34 cellular contexts compared by ENCODE assay signal in the genomic region with DNA sequence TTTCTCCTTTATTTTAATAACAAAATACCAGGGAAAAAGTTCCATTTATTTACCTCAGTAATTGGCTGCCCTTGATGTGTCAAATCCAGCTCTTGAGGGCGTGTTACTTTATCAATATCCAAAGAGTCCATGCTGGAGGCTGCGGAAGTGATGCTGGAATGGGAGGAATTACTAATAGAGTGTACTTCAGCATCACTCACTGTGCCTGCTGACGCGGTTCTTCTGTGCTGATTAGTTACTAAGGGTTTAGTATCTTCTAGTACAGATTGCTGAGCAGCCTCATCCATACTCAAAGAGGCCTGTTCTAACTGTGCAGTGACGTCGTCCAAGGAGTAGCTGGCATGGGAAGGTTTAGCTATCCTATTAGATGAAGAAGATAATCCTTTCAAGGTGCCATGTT.
"Had no signal": no experiment of that assay in that cellular context is flagged by ENCODE, and none has a peak within 500 bp of the region (broad histone marks: within the 10 kb centered on the region; RNA-seq: fewer than 3 reads in every experiment).

No MANE protein-coding gene starts in this region.

- H3K4me2 ChIP-seq: KMS-11 had no signal

- H3K9ac ChIP-seq: KMS-11 had no signal

- FAIRE-seq: bronchial epithelial cell had no signal

- H3K27ac ChIP-seq: KMS-11, SJCRH30, SK-N-MC, WERI-Rb-1 had no signal

- H3K9me3 ChIP-seq: SJCRH30 had no signal

- DNase-seq: activated CD4-positive, alpha-beta memory T cell treated with anti-CD3 and anti-CD28 coated beads, Interleukin-2, amount 10 ng/mL, durations not matched to agents 7 days and 5 days; activated CD4-positive, alpha-beta T cell treated with anti-CD3 and anti-CD28 coated beads for 1 hour; activated CD4-positive, alpha-beta T cell treated with anti-CD3 and anti-CD28 coated beads for 48 hours; activated CD4-positive, CD25-positive, alpha-beta regulatory T cell; activated CD8-positive, alpha-beta memory T cell treated with anti-CD3 and anti-CD28 coated beads for 24 hours; activated CD8-positive, alpha-beta memory T cell treated with anti-CD3 and anti-CD28 coated beads, Interleukin-2, amount 10 ng/mL, durations not matched to agents 7 days and 5 days; activated CD8-positive, alpha-beta memory T cell treated with anti-CD3 and anti-CD28 coated beads, Interleukin-2, amount 50 U/mL, for 48 hours; activated effector memory CD4-positive, alpha-beta T cell treated with Interleukin-2 at 50 U/mL for 16 hours; activated naive CD4-positive, alpha-beta T cell treated with anti-CD3 and anti-CD28 coated beads, Interleukin-2, amount 10 ng/mL, durations not matched to agents 7 days and 5 days; activated naive CD8-positive, alpha-beta T cell treated with anti-CD3 and anti-CD28 coated beads, Interleukin-2, amount 50 U/mL, for 24 hours; activated T-cell treated with anti-CD3 and anti-CD28 coated beads, Interleukin-2, amount 50 U/mL, for 48 hours; anterior cingulate cortex; caudate nucleus; MM.1S; MV-4-11; NCI-H1092 treated with DMSO at 0.1 percent for 48 hours; NCI-H1417; NCI-H146; NCI-H187; NCI-H2081; NCI-H2171 treated with DMSO at 0.1 percent for 48 hours; NCI-H2227 treated with DMSO at 0.1 percent for 48 hours; NCI-H446; NCI-H510A treated with DMSO at 0.1 percent for 48 hours; NCI-H526 treated with DMSO at 0.1 percent for 48 hours; NK-92 treated with Interleukin-12 subunit alpha and Interleukin-12 subunit beta, amount 100 ng/mL, for 24 hours; OCI-M1; SHP77; SJCRH30; T1000; WERI-Rb-1 had no signal

- ATAC-seq: activated CD8-positive, alpha-beta memory T cell treated with anti-CD3 and anti-CD28 coated beads, Interleukin-2, amount 10 ng/mL, durations not matched to agents 7 days and 5 days; activated naive CD8-positive, alpha-beta T cell treated with anti-CD3 and anti-CD28 coated beads, Interleukin-2, amount 50 U/mL, for 24 hours had no signal

- H3K27me3 ChIP-seq: SJCRH30 had no signal

- H3K4me3 ChIP-seq: SJCRH30, SK-N-MC had no signal
